17 cellular contexts compared by ENCODE assay signal in genomic region chr21:45531393-45532215, GRCh38. TPM values are rescaled to one million over a fixed set of nuclear protein-coding genes. Genes with fewer than 3 reads are reported as not detected.
A peak's percentile ranks its signal among the peaks of the same experiment; 100 is the strongest.
DNase-seq lines count a peak whose midpoint lies in the region; ATAC-seq and TF ChIP-seq lines count a peak whose summit lies in the region.
"Had no signal": no experiment of that assay in that cellular context is flagged by ENCODE, and none has a peak within 500 bp of the region (broad histone marks: within the 10 kb centered on the region; RNA-seq: fewer than 3 reads in every experiment).

No MANE protein-coding gene starts in this region.

- intact Hi-C loops in left lung (cut with DNase I) (no loop called here), sigmoid colon (cut with DNase I) (no loop called here)

- no peak overlapping the region for H3K4me3 Mint-ChIP-seq in activated CD4-positive, alpha-beta T cell treated with anti-CD3 and anti-CD28 coated beads, Interleukin-2, amount 10 ng/mL, durations not matched to agents 7 days and 5 days
- H3K4me3 Mint-ChIP-seq in chondrocyte (ENCODE audit: unreplicated experiment) = no peak overlapping the region
- H3K4me3 Mint-ChIP-seq: immature natural killer cell had no signal

- ATAC-seq in left lung = no peak

- CTCF ChIA-PET in activated CD4-positive, alpha-beta T cell treated with anti-CD3 and anti-CD28 coated beads, Interleukin-2, amount 10 ng/mL, durations not matched to agents 7 days and 5 days (lab: Charles Lee) = interaction anchor here (1.1 to 1.6 kb wide), 2 partner anchors 9 to 46 kb away, joined by 3 read pairs; no protein-coding TSS in a partner anchor

- H3K9me3 ChIP-seq in left lung (no peaks in the 10 kb centered on the region), sigmoid colon (no peaks in the 10 kb centered on the region)
- H3K9me3 ChIP-seq: SJCRH30 had no signal

- H3K27ac Mint-ChIP-seq in activated CD4-positive, alpha-beta T cell treated with anti-CD3 and anti-CD28 coated beads, Interleukin-2, amount 10 ng/mL, durations not matched to agents 7 days and 5 days = peak overlapping the region; percentile 9
- no peak overlapping the region for H3K27ac Mint-ChIP-seq in chondrocyte (ENCODE audit: unreplicated experiment)
- H3K27ac Mint-ChIP-seq: activated naive CD8-positive, alpha-beta T cell; immature natural killer cell had no signal

- DNase-seq in activated CD4-positive, alpha-beta T cell treated with anti-CD3 and anti-CD28 coated beads, Interleukin-2, amount 10 ng/mL, durations not matched to agents 7 days and 5 days = no peak
- DNase-seq in activated CD4-positive, alpha-beta T cell treated with anti-CD3 and anti-CD28 coated beads, Interleukin-2, amount 50 U/mL, for 1 hour = no peak
- DNase-seq in chondrocyte (ENCODE audit: low spot score) = peak; percentile 90
- peak; percentile 31 to 77 for DNase-seq in left lung
- peak; percentile 54 for DNase-seq in sigmoid colon
- DNase-seq in NCI-H1105 treated with DMSO at 0.1 percent for 48 hours (lab: John Stamatoyannopoulos, UW) = no peak
- DNase-seq in NCI-H2227 treated with DMSO at 0.1 percent for 48 hours (lab: John Stamatoyannopoulos, UW) = no peak
- DNase-seq in GF-D8 (lab: John Stamatoyannopoulos, UW) = no peak
- DNase-seq: 8988T, immature natural killer cell, midbrain, NCI-H187 treated with DMSO at 0.1 percent for 48 hours, NCI-H510A, nucleus accumbens, SJCRH30 had no signal

- peaks cover 21% of the 10 kb centered on the region for H3K4me1 Mint-ChIP-seq in activated CD4-positive, alpha-beta T cell treated with anti-CD3 and anti-CD28 coated beads, Interleukin-2, amount 10 ng/mL, durations not matched to agents 7 days and 5 days
- H3K4me1 Mint-ChIP-seq in chondrocyte (ENCODE audit: low read depth) = peaks cover 5% of the 10 kb centered on the region

- H3K4me1 ChIP-seq in left lung (peaks cover 0 to 48% of the 10 kb centered on the region in 2 donors), sigmoid colon (no peaks in the 10 kb centered on the region)
- H3K4me1 ChIP-seq: SJCRH30 had no signal

- POLR2A ChIA-PET in activated CD4-positive, alpha-beta T cell treated with anti-CD3 and anti-CD28 coated beads, Interleukin-2, amount 10 ng/mL, durations not matched to agents 7 days and 5 days (lab: Charles Lee) = no interaction called here

- 97 to 98% methylated on average over 76 of the region's 76 CpGs for WGBS in sigmoid colon, 2 donors

- H3K4me3 ChIP-seq in left lung = no peak overlapping the region
- no peak overlapping the region for H3K4me3 ChIP-seq in sigmoid colon
- H3K4me3 ChIP-seq: BLaER1 treated with 17β-estradiol and CSF1 and Interleukin-3, amounts not matched to agents 10 nM and 100 nM; SJCRH30 had no signal

- peaks cover 36% of the 10 kb centered on the region for H3K36me3 Mint-ChIP-seq in activated CD4-positive, alpha-beta T cell treated with anti-CD3 and anti-CD28 coated beads, Interleukin-2, amount 10 ng/mL, durations not matched to agents 7 days and 5 days (ENCODE audit: low read depth)
- peaks cover 1% of the 10 kb centered on the region for H3K36me3 Mint-ChIP-seq in chondrocyte (ENCODE audit: low read depth)
- H3K36me3 Mint-ChIP-seq: activated naive CD8-positive, alpha-beta T cell; immature natural killer cell had no signal

- H3K36me3 ChIP-seq in left lung (peaks cover 0 to 60% of the 10 kb centered on the region in 2 donors), sigmoid colon (peaks cover 0 to 6% (median 0%) of the 10 kb centered on the region in 4 donors)

- H3K27me3 Mint-ChIP-seq in activated CD4-positive, alpha-beta T cell treated with anti-CD3 and anti-CD28 coated beads, Interleukin-2, amount 10 ng/mL, durations not matched to agents 7 days and 5 days = no peaks in the 10 kb centered on the region
- no peaks in the 10 kb centered on the region for H3K27me3 Mint-ChIP-seq in chondrocyte (ENCODE audit: low read depth)
- H3K27me3 Mint-ChIP-seq: activated naive CD8-positive, alpha-beta T cell had no signal

- peak overlapping the region in 1 of 2 donors; percentile 88 for H3K27ac ChIP-seq in left lung
- H3K27ac ChIP-seq in sigmoid colon = no peak overlapping the region
- H3K27ac ChIP-seq: SJCRH30 had no signal

- H3K27me3 ChIP-seq in left lung (no peaks in the 10 kb centered on the region), sigmoid colon (no peaks in the 10 kb centered on the region)
- H3K27me3 ChIP-seq: BLaER1 treated with 17β-estradiol and CSF1 and Interleukin-3, amounts not matched to agents 10 nM and 100 nM; SJCRH30 had no signal

- no peak for TF ChIP-seq EP300 in sigmoid colon (IDR thresholded peaks at IDR 0.05)

- TF ChIP-seq POLR2A in sigmoid colon (IDR thresholded peaks at IDR 0.05) = no peak

- no peaks in the 10 kb centered on the region for H3K9me3 Mint-ChIP-seq in activated CD4-positive, alpha-beta T cell treated with anti-CD3 and anti-CD28 coated beads, Interleukin-2, amount 10 ng/mL, durations not matched to agents 7 days and 5 days
- H3K9me3 Mint-ChIP-seq in chondrocyte (ENCODE audit: low read depth) = no peaks in the 10 kb centered on the region
- H3K9me3 Mint-ChIP-seq: immature natural killer cell had no signal

- TF ChIP-seq CTCF in chondrocyte (IDR thresholded peaks at IDR 0.05) (no peak), left lung (IDR thresholded peaks at IDR 0.05) (no peak), sigmoid colon (IDR thresholded peaks at IDR 0.05) (no peak)

RNA-seq across cellular contexts. Expression of gene SLC19A1, which starts 10.6 kb away (rescaled TPM):
- total RNA-seq in activated CD4-positive, alpha-beta T cell treated with anti-CD3 and anti-CD28 coated beads, Interleukin-2, amount 10 ng/mL, durations not matched to agents 7 days and 5 days = 10 to 100 TPM; 43.8 to 46.8 TPM
- total RNA-seq in chondrocyte = 6.5 to 12.7 TPM (median 7.8 TPM) in 3 replicates
- 10 to 100 TPM; 32.7 to 50.4 TPM for total RNA-seq in left lung
- total RNA-seq in sigmoid colon = 1 to 10 TPM; 2.1 to 6.4 (median 2.5) TPM
- 10 to 100 TPM in 1 of 3 donors, 1 to 10 TPM in 2; 1.8 to 10.7 (median 3.2) TPM for polyA plus RNA-seq in sigmoid colon

Comparison
In these comparisons a context has a peak if more than half of its experiments do, and no peak if none do; other contexts are left out.
1. DNase-seq: peak in chondrocyte (single experiment), left lung (2 of 2) and sigmoid colon (single experiment); none in activated CD4-positive, alpha-beta T cell treated with anti-CD3 and anti-CD28 coated beads, Interleukin-2, amount 10 ng/mL, durations not matched to agents 7 days and 5 days (single experiment), activated CD4-positive, alpha-beta T cell treated with anti-CD3 and anti-CD28 coated beads, Interleukin-2, amount 50 U/mL, for 1 hour (single experiment), NCI-H1105 treated with DMSO at 0.1 percent for 48 hours (single experiment), NCI-H2227 treated with DMSO at 0.1 percent for 48 hours (single experiment) and GF-D8 (single experiment).